23 cellular contexts compared by ENCODE assay signal in genomic region chr7:157565201-157565626, GRCh38.
A peak's percentile ranks its signal among the peaks of the same experiment; 100 is the strongest.
DNase-seq lines count a peak whose midpoint lies in the region; TF ChIP-seq lines count a peak whose summit lies in the region.
"Had no signal": no experiment of that assay in that cellular context is flagged by ENCODE, and none has a peak within 500 bp of the region (broad histone marks: within the 10 kb centered on the region; RNA-seq: fewer than 3 reads in every experiment).

No MANE protein-coding gene starts in this region.

- H3K4me3 Mint-ChIP-seq in MCF 10A (ENCODE audit: unreplicated experiment) = no peak overlapping the region
- H3K4me3 Mint-ChIP-seq: activated CD4-positive, alpha-beta memory T cell treated with anti-CD3 and anti-CD28 coated beads for 36 hours; CD4-positive, alpha-beta T cell; central memory CD8-positive, alpha-beta T cell had no signal

- BruUV-seq in MCF 10A (replicated peaks; lab: Mats Ljungman, UMichigan) = no TSS peak

- DNase-seq in MCF 10A (ENCODE audit: unreplicated experiment) (peak; percentile 56), breast epithelium (ENCODE audit: low spot score in 2 of 2) (no peak), SW480 (ENCODE audit: low spot score) (peak; percentile 88), glomerular endothelial cell (ENCODE audit: extremely low read depth, low read depth, low spot score) (peak; percentile 34), smooth muscle cell of the brain vasculature (ENCODE audit: low read depth, low spot score) (peak; percentile 17), BE2C (no peak), NCI-H187 (lab: John Stamatoyannopoulos, UW) (no peak)
- no peak for DNase-seq in activated CD8-positive, alpha-beta memory T cell treated with anti-CD3 and anti-CD28 coated beads, Interleukin-2, amount 50 U/mL, for 4 hours
- DNase-seq: activated CD4-positive, alpha-beta memory T cell treated with anti-CD3 and anti-CD28 coated beads for 36 hours; CD4-positive, alpha-beta T cell; glutamatergic neuron; GOT3; NCI-H1092; NCI-H187 treated with DMSO at 0.1 percent for 48 hours; NCI-H526; NK-92 treated with Interleukin-12 subunit alpha and Interleukin-12 subunit beta, amount 100 ng/mL, for 24 hours; stimulated activated CD4-positive, alpha-beta T cell treated with anti-CD3 and anti-CD28 coated beads, Interleukin-2, amount 100 ng/mL, for 24 hours; stomach; thyroid gland had no signal

- H3K27me3 Mint-ChIP-seq in MCF 10A (ENCODE audit: insufficient read depth, unreplicated experiment) = no peaks in the 10 kb centered on the region
- H3K27me3 Mint-ChIP-seq: activated CD4-positive, alpha-beta memory T cell treated with anti-CD3 and anti-CD28 coated beads for 36 hours; CD4-positive, alpha-beta T cell; central memory CD8-positive, alpha-beta T cell had no signal

- H3K4me3 ChIP-seq in breast epithelium (no peak overlapping the region), BE2C (ENCODE audit: low read depth, low read length) (no peak overlapping the region)
- H3K4me3 ChIP-seq: stomach, thyroid gland had no signal

- H3K4me1 Mint-ChIP-seq in MCF 10A (ENCODE audit: insufficient read depth, unreplicated experiment) = peaks cover 6% of the 10 kb centered on the region

- H3K36me3 ChIP-seq in breast epithelium = no peaks in the 10 kb centered on the region
- H3K36me3 ChIP-seq in BE2C = no peaks in the 10 kb centered on the region
- H3K36me3 ChIP-seq: neutrophil, thyroid gland had no signal

- POLR2A ChIA-PET in MCF 10A (lab: Yijun Ruan, JAX) = interaction anchor here (0.7 kb wide), 1 partner anchor 239 kb away, joined by 3 read pairs; no protein-coding TSS in a partner anchor

- H3K9me3 ChIP-seq in breast epithelium (no peaks in the 10 kb centered on the region), BE2C (no peaks in the 10 kb centered on the region)
- H3K9me3 ChIP-seq: neutrophil, stomach, thyroid gland had no signal

- no peak overlapping the region for H3K27ac Mint-ChIP-seq in MCF 10A (ENCODE audit: low read depth, unreplicated experiment)
- H3K27ac Mint-ChIP-seq: activated CD4-positive, alpha-beta memory T cell treated with anti-CD3 and anti-CD28 coated beads for 36 hours; activated naive CD4-positive, alpha-beta T cell treated with anti-CD3 and anti-CD28 coated beads, Interleukin-2, amount 50 U/mL, for 72 hours; activated T-helper 2 cell treated with anti-CD3 and anti-CD28 coated beads, Interferon-gamma antibody, Interleukin-2, Interleukin-4, amounts not matched to agents 10 μg/mL and 5 μg/mL and 100 μg/mL, durations not matched to agents 14 hours and 24 hours and 36 hours; CD4-positive, alpha-beta T cell had no signal

- intact Hi-C loops in MCF 10A (cut with micrococcal nuclease) = no loop called here
- intact Hi-C loops in breast epithelium (cut with DNase I; ENCODE audit: low total_unique reads) = loop anchor here (5.0 kb wide), 1 partner anchor 592 kb away; no protein-coding TSS in a partner anchor

- H3K9me3 Mint-ChIP-seq in MCF 10A (ENCODE audit: unreplicated experiment) = peaks cover 6% of the 10 kb centered on the region
- H3K9me3 Mint-ChIP-seq: activated CD4-positive, alpha-beta memory T cell treated with anti-CD3 and anti-CD28 coated beads for 36 hours; activated naive CD4-positive, alpha-beta T cell treated with anti-CD3 and anti-CD28 coated beads, Interleukin-2, amount 50 U/mL, for 72 hours; activated T-helper 2 cell treated with anti-CD3 and anti-CD28 coated beads, Interferon-gamma antibody, Interleukin-2, Interleukin-4, amounts not matched to agents 10 μg/mL and 5 μg/mL and 100 μg/mL, durations not matched to agents 14 hours and 24 hours and 36 hours; CD4-positive, alpha-beta T cell; central memory CD8-positive, alpha-beta T cell had no signal

- TF ChIP-seq CTCF in MCF 10A (IDR thresholded peaks at IDR 0.05; ENCODE audit: unreplicated experiment) (no peak), breast epithelium (IDR thresholded peaks at IDR 0.05) (no peak), BE2C (IDR thresholded peaks at IDR 0.05; ENCODE audit: low read depth, low read length) (no peak)

- TF ChIP-seq POLR2A in breast epithelium (IDR thresholded peaks at IDR 0.05) = no peak

- H3K36me3 Mint-ChIP-seq in MCF 10A (ENCODE audit: insufficient read depth, unreplicated experiment) = no peaks in the 10 kb centered on the region
- H3K36me3 Mint-ChIP-seq: activated CD4-positive, alpha-beta memory T cell treated with anti-CD3 and anti-CD28 coated beads for 36 hours; activated naive CD4-positive, alpha-beta T cell treated with anti-CD3 and anti-CD28 coated beads, Interleukin-2, amount 50 U/mL, for 72 hours had no signal

- H3K4me1 ChIP-seq in breast epithelium = no peaks in the 10 kb centered on the region
- H3K4me1 ChIP-seq in BE2C = no peaks in the 10 kb centered on the region

- H3K27ac ChIP-seq in breast epithelium = no peak overlapping the region
- H3K27ac ChIP-seq: neutrophil, stomach had no signal

- H3K27me3 ChIP-seq in breast epithelium (no peaks in the 10 kb centered on the region), BE2C (no peaks in the 10 kb centered on the region)
- H3K27me3 ChIP-seq: stomach, thyroid gland had no signal

- CTCF ChIA-PET in MCF 10A (lab: Yijun Ruan, JAX) = no interaction called here

Comparison
In these comparisons a context has a peak if more than half of its experiments do, and no peak if none do; other contexts are left out.
1. DNase-seq: peak in MCF 10A (single experiment), SW480 (single experiment), glomerular endothelial cell (single experiment) and smooth muscle cell of the brain vasculature (single experiment); none in breast epithelium (0 of 2), activated CD8-positive, alpha-beta memory T cell treated with anti-CD3 and anti-CD28 coated beads, Interleukin-2, amount 50 U/mL, for 4 hours (single experiment), BE2C (single experiment) and NCI-H187 (0 of 2).